In genomic region chr1:16090076-16090826, GRCh38 we compare ENCODE assay signal across 1 cellular context.
TF ChIP-seq lines count a peak whose summit lies in the region.

No MANE protein-coding gene starts in this region.

TF ChIP-seq in K562, 482 proteins besides CTCF, POLR2A, EP300 and RAD21:
- no peak for TF ChIP-seq MEIS2 (IDR thresholded peaks at IDR 0.05; ENCODE audit: partially characterized antibody)
- TF ChIP-seq HDAC2 (IDR thresholded peaks at IDR 0.05) = 0 out of 2 replicates have a peak, but pooled peaks have one; percentile 30
- TF ChIP-seq BCLAF1 (IDR thresholded peaks at IDR 0.05; ENCODE audit: borderline replicate concordance in 1 of 2, control insufficient read depth in 1 of 2, low read depth in 2 of 2, low read length in 1 of 2) = no peak
- TF ChIP-seq MEF2D (tag; conservative IDR thresholded peaks at IDR 0.05; ENCODE audit: low read depth) = no peak
- TF ChIP-seq RBM25 (IDR thresholded peaks at IDR 0.05; ENCODE audit: low read depth, low read length, severe bottlenecking) = peak; percentile 61
- peak; percentile 35; the same call in 1 of the 2 replicates for TF ChIP-seq SMARCA5 (IDR thresholded peaks at IDR 0.05)
- TF ChIP-seq RFX5 (IDR thresholded peaks at IDR 0.05; ENCODE audit: low read depth, low read length) = no peak
- TF ChIP-seq ZNF121 (CRISPR knock-in tag; conservative IDR thresholded peaks at IDR 0.05) = no peak
- no peak for TF ChIP-seq GATA2 (CRISPR knock-in tag; IDR thresholded peaks at IDR 0.05)
- peak; percentile 75 for TF ChIP-seq BCOR (IDR thresholded peaks at IDR 0.05)
- TF ChIP-seq ZNF134 (CRISPR knock-in tag; conservative IDR thresholded peaks at IDR 0.05) = peak; percentile 72
- peak; percentile 39 to 57; a peak in 2 of 4 replicates for TF ChIP-seq KDM1A (IDR thresholded peaks at IDR 0.05)
